10 cellular contexts compared by ENCODE assay signal in genomic region chr1:32464191-32464715, GRCh38. TPM values are rescaled to one million over a fixed set of nuclear protein-coding genes. Genes with fewer than 3 reads are reported as not detected.
DNase-seq lines count a peak whose midpoint lies in the region; ATAC-seq and TF ChIP-seq lines count a peak whose summit lies in the region.
"Had no signal": no experiment of that assay in that cellular context is flagged by ENCODE, and none has a peak within 500 bp of the region (broad histone marks: within the 10 kb centered on the region; RNA-seq: fewer than 3 reads in every experiment).

No MANE protein-coding gene starts in this region.

- no peak overlapping the region for H3K9ac ChIP-seq in adipocyte (ENCODE audit: low read length)

- WGBS in spleen, 5 donors: 8 to 12% (median 9%) methylated on average over 19 of the region's 19 CpGs

- H3K4me3 ChIP-seq in adipocyte (ENCODE audit: low read length) (peak overlapping the region; percentile 73), iPS-18c (ENCODE audit: insufficient read depth, low read depth, low read length) (peak overlapping the region; percentile 92), spleen (peak overlapping the region; percentile 21 to 69 (median 36))

- no peak overlapping the region for H3K27ac ChIP-seq in spleen

- H3K36me3 ChIP-seq in adipocyte (ENCODE audit: control insufficient read depth, insufficient read depth, low read length, severe bottlenecking) (no peaks in the 10 kb centered on the region), spleen (no peaks in the 10 kb centered on the region)

- no peak for ATAC-seq in GM21528 (IDR thresholded peaks at IDR 0.05; ENCODE audit: low FRiP score, unreplicated experiment)
- ATAC-seq in HG02588 (IDR thresholded peaks at IDR 0.05; ENCODE audit: unreplicated experiment): no peak

- H3K27me3 ChIP-seq in adipocyte (replicated peaks; ENCODE audit: control insufficient read depth, insufficient read depth, low read length) (peaks cover 61% of the 10 kb centered on the region), spleen (replicated peaks in 1 of 7) (peaks cover 0 to 89% (median 41%) of the 10 kb centered on the region in 7 donors)

- peak; percentile 69 for DNase-seq in NCI-H82 (lab: John Stamatoyannopoulos, UW)
- DNase-seq in NCI-H82 treated with DMSO at 0.1 percent for 48 hours (lab: John Stamatoyannopoulos, UW; ENCODE audit: unreplicated experiment): no peak
- peak; percentile 6 for DNase-seq in adipocyte (ENCODE audit: low read depth)
- peak; percentile 19 for DNase-seq in spleen
- DNase-seq in NAMALWA (ENCODE audit: low spot score): no peak

- TF ChIP-seq POLR2A in spleen (IDR thresholded peaks at IDR 0.05): no peak

- intact Hi-C loops in spleen (cut with DNase I; ENCODE audit: low total_unique reads): no loop called here

- H3K9me3 ChIP-seq in adipocyte (ENCODE audit: control insufficient read depth, low read length) (peaks cover 6% of the 10 kb centered on the region), iPS-18c (ENCODE audit: control insufficient read depth, insufficient read depth, low read length) (peaks cover 3% of the 10 kb centered on the region), spleen (peaks cover 0 to 12% (median 7%) of the 10 kb centered on the region in 8 donors)

- H3K4me1 ChIP-seq in adipocyte (ENCODE audit: control insufficient read depth, insufficient read depth, low read length): peaks cover 11% of the 10 kb centered on the region
- peaks cover 13 to 20% (median 15%) of the 10 kb centered on the region in 6 donors for H3K4me1 ChIP-seq in spleen

- TF ChIP-seq CTCF in spleen (IDR thresholded peaks at IDR 0.05 in 8 of 11, conservative IDR thresholded peaks at IDR 0.05 in 3 of 11): no peak

RNA-seq across cellular contexts. Expression of gene ZBTB8B, which starts 0.6 kb away (rescaled TPM):
- total RNA-seq in spleen: not detected
- under 1 TPM in 1 of 3 donors, not detected in 2; under 0.01 TPM for polyA plus RNA-seq in spleen
- total RNA-seq: CD4-positive, CD25-positive, alpha-beta regulatory T cell; T-helper 1 cell treated with Interleukin-12 subunit alpha and Interleukin-12 subunit beta and Interleukin-4 antibody, amounts not matched to agents 30 ng/mL and 1 ng/mL, for 36 hours had no signal
- polyA plus RNA-seq: CD4-positive, CD25-positive, alpha-beta regulatory T cell had no signal

Comparison
In these comparisons a context has a peak if more than half of its experiments do, and no peak if none do; other contexts are left out.
1. DNase-seq: peak in NCI-H82 (single experiment), adipocyte (single experiment) and spleen (single experiment); none in NCI-H82 treated with DMSO at 0.1 percent for 48 hours (single experiment) and NAMALWA (single experiment).
2. H3K4me3 ChIP-seq: peak in every context shown above with its lines; median percentile 92 in iPS-18c; 73 in adipocyte; 36 in spleen.